13 cellular contexts compared by ENCODE assay signal in genomic region chr7:112081778-112082177, GRCh38.
A peak's percentile ranks its signal among the peaks of the same experiment; 100 is the strongest.
DNase-seq lines count a peak whose midpoint lies in the region; ATAC-seq, FAIRE-seq and TF ChIP-seq lines count a peak whose summit lies in the region.
"Had no signal": no experiment of that assay in that cellular context is flagged by ENCODE, and none has a peak within 500 bp of the region (broad histone marks: within the 10 kb centered on the region; RNA-seq: fewer than 3 reads in every experiment).

No MANE protein-coding gene starts in this region.

- CTCF ChIA-PET in CD8-positive, alpha-beta memory T cell (lab: Charles Lee), result no interaction called here

- TF ChIP-seq CTCF in endothelial cell (IDR thresholded peaks at IDR 0.05; ENCODE audit: unreplicated experiment) (no peak), kidney (IDR thresholded peaks at IDR 0.05; ENCODE audit: borderline replicate concordance, extremely low read depth, insufficient read depth) (no peak)

- no peak overlapping the region for H4K12ac ChIP-seq in trophoblast cell (ENCODE audit: low read depth, low read length)

- no peak overlapping the region for H3K14ac ChIP-seq in trophoblast cell (ENCODE audit: low read length)

- peak overlapping the region; percentile 75 to 90 (median 80); a peak in 21 of 22 replicates for H3K9ac ChIP-seq in BLaER1 treated with 17β-estradiol and CSF1 and Interleukin-3, amounts not matched to agents 10 nM and 100 nM
- H3K9ac ChIP-seq in trophoblast cell (ENCODE audit: low read length), result no peak overlapping the region
- no peak overlapping the region for H3K9ac ChIP-seq in kidney (ENCODE audit: low read length in 2 of 2)

- peak overlapping the region; percentile 93 to 98 (median 95) for H3K27ac ChIP-seq in BLaER1 treated with 17β-estradiol and CSF1 and Interleukin-3, amounts not matched to agents 10 nM and 100 nM
- no peak overlapping the region for H3K27ac ChIP-seq in trophoblast cell (ENCODE audit: low read depth, low read length)
- H3K27ac ChIP-seq in kidney (ENCODE audit: low read depth in 2 of 2, low read length in 2 of 2), result no peak overlapping the region
- H3K27ac ChIP-seq in CD8-positive, alpha-beta memory T cell (ENCODE audit: low read depth, low read length), result no peak overlapping the region

- FAIRE-seq in kidney (lab: Jason Lieb, UNC), result no peak
- no peak for FAIRE-seq in HTR-8/SVneo (lab: Jason Lieb, UNC)
- FAIRE-seq: G401.6 had no signal

- H3K4me3 ChIP-seq in BLaER1 treated with 17β-estradiol and CSF1 and Interleukin-3, amounts not matched to agents 10 nM and 100 nM, result peak overlapping the region in 6 of 10 experiments; percentile 16 to 43 (median 35); a peak in 8 of 20 replicates
- H3K4me3 ChIP-seq in trophoblast cell (ENCODE audit: low read depth, low read length) (no peak overlapping the region), kidney (ENCODE audit: low read length in 2 of 2) (no peak overlapping the region)
- H3K4me3 ChIP-seq in CD8-positive, alpha-beta memory T cell (ENCODE audit: low read length), result no peak overlapping the region

- H2BK12ac ChIP-seq in trophoblast cell (ENCODE audit: low read length), result no peak overlapping the region

- peaks cover 5% of the 10 kb centered on the region for H3K79me1 ChIP-seq in trophoblast cell (ENCODE audit: low read length)

- intact Hi-C loops in kidney (cut with DNase I), result no loop called here

- H3K23ac ChIP-seq in trophoblast cell (ENCODE audit: low read length), result no peak overlapping the region

- no peak overlapping the region for H2AK5ac ChIP-seq in trophoblast cell (ENCODE audit: low read length)

- peak overlapping the region; percentile 98 for H3K27ac Mint-ChIP-seq in endothelial cell (ENCODE audit: unreplicated experiment)
- H3K27ac Mint-ChIP-seq in CD8-positive, alpha-beta memory T cell, result no peak overlapping the region
- H3K27ac Mint-ChIP-seq: T-cell had no signal

- peaks cover 63% of the 10 kb centered on the region for H3K4me1 Mint-ChIP-seq in endothelial cell (ENCODE audit: unreplicated experiment)
- H3K4me1 Mint-ChIP-seq in CD8-positive, alpha-beta memory T cell, result peaks cover 2 to 7% (median 5%) of the 10 kb centered on the region in 3 donors

- peaks cover 6% of the 10 kb centered on the region for H3K27me3 Mint-ChIP-seq in endothelial cell (ENCODE audit: unreplicated experiment)
- peaks cover 1 to 33% of the 10 kb centered on the region in 2 donors for H3K27me3 Mint-ChIP-seq in CD8-positive, alpha-beta memory T cell

- no peak overlapping the region for H4K8ac ChIP-seq in trophoblast cell (ENCODE audit: low read depth, low read length)

- no peaks in the 10 kb centered on the region for H3K9me3 ChIP-seq in BLaER1 treated with 17β-estradiol and CSF1 and Interleukin-3, amounts not matched to agents 10 nM and 100 nM (replicated peaks in 1 of 11)
- H3K9me3 ChIP-seq in trophoblast cell (ENCODE audit: insufficient read depth, low read depth, low read length), result no peaks in the 10 kb centered on the region
- H3K9me3 ChIP-seq in kidney (ENCODE audit: control insufficient read depth in 1 of 2, low read length in 2 of 2), result no peaks in the 10 kb centered on the region
- H3K9me3 ChIP-seq in CD8-positive, alpha-beta memory T cell (ENCODE audit: low read length), result no peaks in the 10 kb centered on the region

- peaks cover 7% of the 10 kb centered on the region for H3K36me3 Mint-ChIP-seq in endothelial cell (ENCODE audit: low read depth, unreplicated experiment)
- no peaks in the 10 kb centered on the region for H3K36me3 Mint-ChIP-seq in CD8-positive, alpha-beta memory T cell
- H3K36me3 Mint-ChIP-seq: T-cell had no signal

- no peak overlapping the region for H4K91ac ChIP-seq in trophoblast cell (ENCODE audit: low read depth, low read length)

- H3K4me2 ChIP-seq in BLaER1 treated with 17β-estradiol and CSF1 and Interleukin-3, amounts not matched to agents 10 nM and 100 nM, result peak overlapping the region; percentile 83 to 94 (median 88)
- no peak overlapping the region for H3K4me2 ChIP-seq in trophoblast cell (ENCODE audit: low read length)

- H3K18ac ChIP-seq in trophoblast cell (ENCODE audit: low read length), result no peak overlapping the region

- no peaks in the 10 kb centered on the region for H3K9me3 Mint-ChIP-seq in endothelial cell (ENCODE audit: unreplicated experiment)
- peaks cover 0 to 2% (median 0%) of the 10 kb centered on the region in 5 donors for H3K9me3 Mint-ChIP-seq in CD8-positive, alpha-beta memory T cell
- H3K9me3 Mint-ChIP-seq: T-cell had no signal

- H3K4me3 Mint-ChIP-seq in endothelial cell (ENCODE audit: unreplicated experiment), result peak overlapping the region; percentile 49
- H3K4me3 Mint-ChIP-seq in CD8-positive, alpha-beta memory T cell, result no peak overlapping the region
- H3K4me3 Mint-ChIP-seq: T-cell had no signal

- H3K4me1 ChIP-seq in BLaER1 treated with 17β-estradiol and CSF1 and Interleukin-3, amounts not matched to agents 10 nM and 100 nM, result peaks cover 45 to 82% (median 72%) of the 10 kb centered on the region in 10 experiments
- H3K4me1 ChIP-seq in trophoblast cell (ENCODE audit: control insufficient read depth in 1 of 2, insufficient read depth in 2 of 2, low read length in 2 of 2), result peaks cover 5% of the 10 kb centered on the region in 2 experiments
- H3K4me1 ChIP-seq in kidney (ENCODE audit: control insufficient read depth in 1 of 2, insufficient read depth in 1 of 2, low read depth in 1 of 2, low read length in 2 of 2), result peaks cover 4 to 10% of the 10 kb centered on the region in 2 donors
- no peaks in the 10 kb centered on the region for H3K4me1 ChIP-seq in CD8-positive, alpha-beta memory T cell (ENCODE audit: insufficient read depth, low read length)

- no CpG with 5 or more reads among the region's 4 CpGs for WGBS in trophoblast cell (ENCODE audit: extremely low coverage, insufficient coverage, insufficient read length)

- DNase-seq in NCI-H460 (ENCODE audit: extremely low read depth, low read depth) (peak; percentile 56), endothelial cell (ENCODE audit: low spot score) (no peak), trophoblast cell (peak; percentile 22 to 42), kidney (no peak), HTR-8/SVneo (ENCODE audit: insufficient read length, low spot score) (no peak)
- DNase-seq in CD8-positive, alpha-beta memory T cell, result no peak
- DNase-seq: NCI-H1105 treated with DMSO at 0.1 percent for 48 hours, occipital lobe had no signal

- no peaks in the 10 kb centered on the region for H3K79me2 ChIP-seq in trophoblast cell (ENCODE audit: control insufficient read depth, insufficient read depth, low read length, poor library complexity)

- no peaks in the 10 kb centered on the region for H3K36me3 ChIP-seq in BLaER1 treated with 17β-estradiol and CSF1 and Interleukin-3, amounts not matched to agents 10 nM and 100 nM
- H3K36me3 ChIP-seq in trophoblast cell (ENCODE audit: control insufficient read depth in 1 of 2, insufficient read depth in 2 of 2, low read length in 2 of 2), result no peaks in the 10 kb centered on the region
- H3K36me3 ChIP-seq in kidney (ENCODE audit: control insufficient read depth in 1 of 2, insufficient read depth in 2 of 2, low read length in 2 of 2), result no peaks in the 10 kb centered on the region
- no peaks in the 10 kb centered on the region for H3K36me3 ChIP-seq in CD8-positive, alpha-beta memory T cell (ENCODE audit: insufficient read depth, low read length)

- H4K20me1 ChIP-seq in BLaER1 treated with 17β-estradiol and CSF1 and Interleukin-3, amounts not matched to agents 10 nM and 100 nM, result peaks cover 0 to 6% (median 0%) of the 10 kb centered on the region in 11 experiments; a peak in 2 of 22 replicates

- H2AFZ ChIP-seq in trophoblast cell (ENCODE audit: insufficient read depth, low read length, poor library complexity), result no peak overlapping the region

- POLR2A ChIA-PET in CD8-positive, alpha-beta memory T cell (lab: Charles Lee), result no interaction called here

- no peak overlapping the region for H3K4ac ChIP-seq in trophoblast cell (ENCODE audit: low read depth, low read length)

- ATAC-seq in HG02973 (IDR thresholded peaks at IDR 0.05; ENCODE audit: unreplicated experiment), result no peak
- ATAC-seq: activated CD4-positive, CD25-positive, alpha-beta regulatory T cell treated with anti-CD3 and anti-CD28 coated beads, Interleukin-2, amount 50 U/mL, for 24 hours; T-cell had no signal

- no peak overlapping the region for H2BK5ac ChIP-seq in trophoblast cell (ENCODE audit: low read depth, low read length, poor library complexity)

- peaks cover 0 to 10% (median 0%) of the 10 kb centered on the region in 11 experiments; a peak in 2 of 22 replicates for H3K27me3 ChIP-seq in BLaER1 treated with 17β-estradiol and CSF1 and Interleukin-3, amounts not matched to agents 10 nM and 100 nM
- no peaks in the 10 kb centered on the region for H3K27me3 ChIP-seq in trophoblast cell (ENCODE audit: insufficient read depth, low read length)
- H3K27me3 ChIP-seq in CD8-positive, alpha-beta memory T cell (ENCODE audit: insufficient read depth, low read length, poor library complexity, severe bottlenecking), result no peaks in the 10 kb centered on the region

- H2BK120ac ChIP-seq in trophoblast cell (ENCODE audit: insufficient read depth, low read length, poor library complexity), result no peak overlapping the region

Comparison
In these comparisons a context has a peak if more than half of its experiments do, and no peak if none do; other contexts are left out.
1. H3K27ac ChIP-seq: peak in BLaER1 treated with 17β-estradiol and CSF1 and Interleukin-3, amounts not matched to agents 10 nM and 100 nM (11 of 11); none in trophoblast cell (single experiment), kidney (0 of 2) and CD8-positive, alpha-beta memory T cell (single experiment).
2. H3K4me3 ChIP-seq: peak in BLaER1 treated with 17β-estradiol and CSF1 and Interleukin-3, amounts not matched to agents 10 nM and 100 nM (6 of 10); none in trophoblast cell (single experiment), kidney (0 of 2) and CD8-positive, alpha-beta memory T cell (single experiment).
3. H3K9ac ChIP-seq: peak in BLaER1 treated with 17β-estradiol and CSF1 and Interleukin-3, amounts not matched to agents 10 nM and 100 nM (11 of 11); none in trophoblast cell (single experiment) and kidney (0 of 2).
4. DNase-seq: peak in NCI-H460 (single experiment) and trophoblast cell (2 of 2); none in endothelial cell (single experiment), kidney (single experiment), HTR-8/SVneo (single experiment) and CD8-positive, alpha-beta memory T cell (0 of 5).